ENCODE assay signal across 8 cellular contexts in the genomic region with DNA sequence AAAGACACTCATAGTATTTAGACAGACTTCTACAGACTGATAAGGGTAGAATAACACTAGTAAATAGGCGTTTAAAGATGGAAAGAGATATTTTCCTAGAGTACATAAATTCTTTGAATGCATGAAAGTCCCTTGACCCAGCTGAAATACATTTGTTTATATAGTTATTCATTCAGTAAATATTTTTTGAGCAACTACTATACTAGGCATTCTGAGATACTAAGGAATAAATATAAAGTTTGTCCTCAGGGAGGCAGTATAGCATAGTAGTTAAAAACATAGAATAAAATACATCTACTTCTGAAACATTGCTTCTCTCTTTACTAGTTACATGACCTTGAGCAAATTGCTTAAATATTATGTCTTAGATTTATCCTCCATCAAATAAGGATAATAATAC. TPM values are rescaled to one million over a fixed set of nuclear protein-coding genes. Genes with fewer than 3 reads are reported as not detected.
DNase-seq lines count a peak whose midpoint lies in the region; ATAC-seq, FAIRE-seq and TF ChIP-seq lines count a peak whose summit lies in the region.

No MANE protein-coding gene starts in this region.

- no peaks in the 10 kb centered on the region for H3K36me3 ChIP-seq in HCT116 (ENCODE audit: control insufficient read depth in 1 of 2, insufficient read depth in 2 of 2, low read length in 2 of 2)
- H3K36me3 ChIP-seq in left lung: no peaks in the 10 kb centered on the region
- H3K36me3 ChIP-seq in MG63: no peaks in the 10 kb centered on the region

- no peaks in the 10 kb centered on the region for H3K4me1 ChIP-seq in HCT116 (ENCODE audit: control insufficient read depth in 1 of 2, insufficient read depth in 2 of 2, low read length in 2 of 2)
- no peaks in the 10 kb centered on the region for H3K4me1 ChIP-seq in left lung

- no TSS peak for BruUV-seq in HCT116 (replicated peaks; lab: Mats Ljungman, UMichigan)

- no peaks in the 10 kb centered on the region for H4K20me1 ChIP-seq in HCT116 (ENCODE audit: insufficient read depth)

- H2AFZ ChIP-seq in HCT116 (ENCODE audit: low read depth, low read length, poor library complexity, severe bottlenecking): no peak overlapping the region

- ATAC-seq in HCT116: peak; percentile 58
- ATAC-seq in left lung: peak; percentile 51
- no peak for ATAC-seq in GM19324 (IDR thresholded peaks at IDR 0.05; ENCODE audit: low FRiP score, unreplicated experiment)

- RAD21 ChIA-PET in HCT116 (lab: Charles Lee; ENCODE audit: low non-redundant PET in 1 of 2, low total read pairs in 2 of 2, uncharacterized antibody in 2 of 2, unreplicated experiment in 2 of 2): no interaction called here

- in situ Hi-C loops in Caki2 (cut with HindIII; ENCODE audit: low pct_unique_long_range_greater_than_20kb, low sequenced_read_pairs): no loop called here

- peak; percentile 86 for FAIRE-seq in TTC549 (lab: Jason Lieb, UNC)

- DNase-seq in Caki2 (ENCODE audit: low read depth) (peak; percentile 1), HCT116 (ENCODE audit: low read depth, low spot score) (no peak), left lung (no peak), MG63 (no peak), NCI-H2227 treated with DMSO at 0.1 percent for 48 hours (lab: John Stamatoyannopoulos, UW) (no peak)
- DNase-seq in activated naive CD4-positive, alpha-beta T cell treated with anti-CD3 and anti-CD28 coated beads for 36 hours: no peak

- H3K4me2 ChIP-seq in HCT116 (ENCODE audit: low read length): no peak overlapping the region

- H3K9me3 Mint-ChIP-seq in activated naive CD4-positive, alpha-beta T cell treated with anti-CD3 and anti-CD28 coated beads for 36 hours: no peaks in the 10 kb centered on the region

- H3K4me1 Mint-ChIP-seq in activated naive CD4-positive, alpha-beta T cell treated with anti-CD3 and anti-CD28 coated beads for 36 hours (ENCODE audit: low read depth): no peaks in the 10 kb centered on the region

- H3K4me3 ChIP-seq in HCT116 (replicated peaks in 1 of 2; ENCODE audit: low read depth in 1 of 2, low read length in 2 of 2) (no peak overlapping the region), left lung (no peak overlapping the region), MG63 (no peak overlapping the region)

- H3K27ac ChIP-seq in HCT116 (ENCODE audit: low read depth, low read length) (no peak overlapping the region), left lung (no peak overlapping the region)

- no peaks in the 10 kb centered on the region for H3K9me2 ChIP-seq in HCT116 (ENCODE audit: insufficient read depth)

- no peak for TF ChIP-seq POLR2A in HCT116 (IDR thresholded peaks at IDR 0.05; ENCODE audit: borderline replicate concordance, extremely low read depth, insufficient read depth, insufficient read length)

- peak; percentile 25 for TF ChIP-seq RAD21 in HCT116 (IDR thresholded peaks at IDR 0.05; ENCODE audit: low read depth)

- intact Hi-C loops in HCT116 (cut with micrococcal nuclease) (loop anchor here (5.0 kb wide), 1 partner anchor 203 kb away; no protein-coding TSS in a partner anchor), left lung (cut with DNase I) (no loop called here)
- intact Hi-C loops in activated naive CD4-positive, alpha-beta T cell treated with anti-CD3 and anti-CD28 coated beads for 36 hours (cut with micrococcal nuclease): loop anchor here (1.0 to 10.0 kb wide), 4 partner anchors 21 to 781 kb away; no protein-coding TSS in a partner anchor

- no peak overlapping the region for H3K4me3 Mint-ChIP-seq in activated naive CD4-positive, alpha-beta T cell treated with anti-CD3 and anti-CD28 coated beads for 36 hours

- H3K9me3 ChIP-seq in HCT116 (ENCODE audit: control insufficient read depth in 1 of 2, insufficient read depth in 1 of 2, low read depth in 1 of 2, low read length in 2 of 2) (no peaks in the 10 kb centered on the region), left lung (no peaks in the 10 kb centered on the region), MG63 (no peaks in the 10 kb centered on the region)

- TF ChIP-seq CTCF in HCT116 (IDR thresholded peaks at IDR 0.05 in 2 of 3, conservative IDR thresholded peaks at IDR 0.05 in 1 of 3; ENCODE audit: borderline replicate concordance in 1 of 3, insufficient read depth in 1 of 3, low read depth in 2 of 3, low read length in 2 of 3): peak in 1 of 3 experiments; percentile 41; a peak in 1 of 6 replicates
- peak in 1 of 2 donors; percentile 16 for TF ChIP-seq CTCF in left lung (IDR thresholded peaks at IDR 0.05)

- no peaks in the 10 kb centered on the region for H3K27me3 Mint-ChIP-seq in activated naive CD4-positive, alpha-beta T cell treated with anti-CD3 and anti-CD28 coated beads for 36 hours (ENCODE audit: low read depth)

- H3K9ac ChIP-seq in HCT116 (ENCODE audit: low read length): no peak overlapping the region

- H3K27me3 ChIP-seq in HCT116 (ENCODE audit: insufficient read depth, low read length) (no peaks in the 10 kb centered on the region), left lung (no peaks in the 10 kb centered on the region), MG63 (no peaks in the 10 kb centered on the region)

- H3K27ac Mint-ChIP-seq in activated naive CD4-positive, alpha-beta T cell treated with anti-CD3 and anti-CD28 coated beads for 36 hours: no peak overlapping the region

- CTCF ChIA-PET in HCT116 (lab: Charles Lee): no interaction called here
- CTCF ChIA-PET in activated naive CD4-positive, alpha-beta T cell treated with anti-CD3 and anti-CD28 coated beads for 36 hours (lab: Charles Lee): interaction anchor here (0.5 to 2.0 kb wide), 2 partner anchors 203 to 214 kb away, joined by 3 to 6 read pairs; no protein-coding TSS in a partner anchor

- H3K36me3 Mint-ChIP-seq in activated naive CD4-positive, alpha-beta T cell treated with anti-CD3 and anti-CD28 coated beads for 36 hours (ENCODE audit: low read depth): no peaks in the 10 kb centered on the region

- POLR2A ChIA-PET in HCT116 (lab: Charles Lee): no interaction called here

- no peaks in the 10 kb centered on the region for H3K79me2 ChIP-seq in HCT116 (ENCODE audit: insufficient read depth, low read length)

TF ChIP-seq in HCT116, 20 proteins besides CTCF, POLR2A, EP300 and RAD21 (continues in another document):
- TF ChIP-seq EGR1 (IDR thresholded peaks at IDR 0.05; ENCODE audit: low read depth) (no peak), ZFX (IDR thresholded peaks at IDR 0.05) (no peak), JUND (IDR thresholded peaks at IDR 0.05) (no peak), EZH2 (IDR thresholded peaks at IDR 0.05) (no peak), CEBPB (IDR thresholded peaks at IDR 0.05; ENCODE audit: low read depth) (no peak), YY1 (IDR thresholded peaks at IDR 0.05; ENCODE audit: extremely low read depth, insufficient replicate concordance, low read depth, low read length) (no peak), FOSL1 (IDR thresholded peaks at IDR 0.05; ENCODE audit: low read depth) (no peak), SIN3A (IDR thresholded peaks at IDR 0.05; ENCODE audit: low read depth) (no peak), POLR2AphosphoS5 (IDR thresholded peaks at IDR 0.05; ENCODE audit: low read depth, low read length) (no peak), ZNF274 (IDR thresholded peaks at IDR 0.05; ENCODE audit: low read depth, low read length) (no peak), SRF (IDR thresholded peaks at IDR 0.05; ENCODE audit: low read depth) (no peak)
- TF ChIP-seq, protein P1, sequence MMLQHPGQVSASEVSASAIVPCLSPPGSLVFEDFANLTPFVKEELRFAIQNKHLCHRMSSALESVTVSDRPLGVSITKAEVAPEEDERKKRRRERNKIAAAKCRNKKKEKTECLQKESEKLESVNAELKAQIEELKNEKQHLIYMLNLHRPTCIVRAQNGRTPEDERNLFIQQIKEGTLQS (IDR thresholded peaks at IDR 0.05): no peak
- TF ChIP-seq, protein P2, sequence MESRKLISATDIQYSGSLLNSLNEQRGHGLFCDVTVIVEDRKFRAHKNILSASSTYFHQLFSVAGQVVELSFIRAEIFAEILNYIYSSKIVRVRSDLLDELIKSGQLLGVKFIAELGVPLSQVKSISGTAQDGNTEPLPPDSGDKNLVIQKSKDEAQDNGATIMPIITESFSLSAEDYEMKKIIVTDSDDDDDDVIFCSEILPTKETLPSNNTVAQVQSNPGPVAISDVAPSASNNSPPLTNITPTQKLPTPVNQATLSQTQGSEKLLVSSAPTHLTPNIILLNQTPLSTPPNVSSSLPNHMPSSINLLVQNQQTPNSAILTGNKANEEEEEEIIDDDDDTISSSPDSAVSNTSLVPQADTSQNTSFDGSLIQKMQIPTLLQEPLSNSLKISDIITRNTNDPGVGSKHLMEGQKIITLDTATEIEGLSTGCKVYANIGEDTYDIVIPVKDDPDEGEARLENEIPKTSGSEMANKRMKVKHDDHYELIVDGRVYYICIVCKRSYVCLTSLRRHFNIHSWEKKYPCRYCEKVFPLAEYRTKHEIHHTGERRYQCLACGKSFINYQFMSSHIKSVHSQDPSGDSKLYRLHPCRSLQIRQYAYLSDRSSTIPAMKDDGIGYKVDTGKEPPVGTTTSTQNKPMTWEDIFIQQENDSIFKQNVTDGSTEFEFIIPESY (IDR thresholded peaks at IDR 0.05; ENCODE audit: extremely low read depth, insufficient replicate concordance, low read length): no peak
- TF ChIP-seq, protein P3, sequence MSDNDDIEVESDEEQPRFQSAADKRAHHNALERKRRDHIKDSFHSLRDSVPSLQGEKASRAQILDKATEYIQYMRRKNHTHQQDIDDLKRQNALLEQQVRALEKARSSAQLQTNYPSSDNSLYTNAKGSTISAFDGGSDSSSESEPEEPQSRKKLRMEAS (IDR thresholded peaks at IDR 0.05): no peak

RNA-seq across cellular contexts. Expression of a gene that starts 27.4 kb away (rescaled TPM):
- 0.61 and 1.7 TPM in 2 replicates for total RNA-seq in Caki2 (2014; rRNA removed; shearing (Covaris generic); ENCODE audit: low replicate concordance)
- total RNA-seq in HCT116 (2021; ENCODE audit: unreplicated experiment) (3.0 TPM), left lung (1 to 10 TPM; 3.0 to 3.2 TPM)
- 3.4 and 4.2 TPM in 2 replicates for polyA plus RNA-seq in HCT116 (2012)
- 1.7 TPM in 1 of 2 replicates, not detected in the other for total RNA-seq in MG63 (2014; rRNA removed; shearing (Covaris generic); ENCODE audit: low replicate concordance)
- 1 to 10 TPM; 6.2 to 6.3 TPM for total RNA-seq in activated naive CD4-positive, alpha-beta T cell treated with anti-CD3 and anti-CD28 coated beads for 36 hours

RNA-seq across cellular contexts. Expression of a gene that starts 27.6 kb away (rescaled TPM):
- total RNA-seq in Caki2 (2014; rRNA removed; shearing (Covaris generic); ENCODE audit: low replicate concordance): 42.4 and 44.3 TPM in 2 replicates
- total RNA-seq in HCT116 (2021; ENCODE audit: unreplicated experiment) (32.4 TPM), left lung (100 to 1,000 TPM; 110 to 127 TPM)
- polyA plus RNA-seq in HCT116 (2012): 8.7 and 15.0 TPM in 2 replicates
- 19.8 and 37.0 TPM in 2 replicates for total RNA-seq in MG63 (2014; rRNA removed; shearing (Covaris generic); ENCODE audit: low replicate concordance)
- total RNA-seq in activated naive CD4-positive, alpha-beta T cell treated with anti-CD3 and anti-CD28 coated beads for 36 hours: 10 to 100 TPM; 48.3 to 54.3 TPM

Comparison
In these comparisons a context has a peak if more than half of its experiments do, and no peak if none do; other contexts are left out.
1. intact Hi-C loops: an anchor here in HCT116 (5.0 kb wide) and activated naive CD4-positive, alpha-beta T cell treated with anti-CD3 and anti-CD28 coated beads for 36 hours (1.0 to 10.0 kb wide); none called in left lung.